8 cellular contexts compared by ENCODE assay signal in genomic region chr15:76932090-76932966, GRCh38. TPM values are rescaled to one million over a fixed set of nuclear protein-coding genes. Genes with fewer than 3 reads are reported as not detected.
DNase-seq lines count a peak whose midpoint lies in the region; ATAC-seq and TF ChIP-seq lines count a peak whose summit lies in the region.

No MANE protein-coding gene starts in this region.

- CTCF ChIA-PET in OCI-LY7 (lab: Charles Lee; ENCODE audit: unreplicated experiment): no interaction called here
- CTCF ChIA-PET in naive thymus-derived CD4-positive, alpha-beta T cell (lab: Charles Lee): interaction anchor here (1.2 kb wide), 1 partner anchor 63 kb away, joined by 3 read pairs; no protein-coding TSS in a partner anchor

- H3K4me3 ChIP-seq in OCI-LY7 (ENCODE audit: low read depth, low read length, poor library complexity, severe bottlenecking) (peak overlapping the region; percentile 90), coronary artery (peak overlapping the region; percentile 83)
- peak overlapping the region; percentile 70 for H3K4me3 ChIP-seq in naive thymus-derived CD4-positive, alpha-beta T cell (ENCODE audit: low read length)

- peaks cover 48% of the 10 kb centered on the region for H3K36me3 Mint-ChIP-seq in activated T-cell treated with anti-CD3 and anti-CD28 coated beads, Interleukin-2, amount 50 U/mL, for 24 hours (ENCODE audit: low read depth)
- peaks cover 9 to 22% (median 10%) of the 10 kb centered on the region in 5 donors for H3K36me3 Mint-ChIP-seq in naive thymus-derived CD4-positive, alpha-beta T cell

- H3K4me3 Mint-ChIP-seq in activated T-cell treated with anti-CD3 and anti-CD28 coated beads, Interleukin-2, amount 50 U/mL, for 24 hours: peak overlapping the region; percentile 85
- peak overlapping the region; percentile 82 to 95 (median 92) for H3K4me3 Mint-ChIP-seq in naive thymus-derived CD4-positive, alpha-beta T cell

- no peaks in the 10 kb centered on the region for H3K9me3 Mint-ChIP-seq in activated T-cell treated with anti-CD3 and anti-CD28 coated beads, Interleukin-2, amount 50 U/mL, for 24 hours
- H3K9me3 Mint-ChIP-seq in naive thymus-derived CD4-positive, alpha-beta T cell: no peaks in the 10 kb centered on the region

- H4K20me1 ChIP-seq in OCI-LY7 (ENCODE audit: insufficient read depth, low read length): 0 out of 2 replicates have a peak, but pooled peaks cover 12% of the 10 kb centered on the region

- no peak for DNase-seq in activated T-cell treated with anti-CD3 and anti-CD28 coated beads, Interleukin-2, amount 50 U/mL, for 24 hours
- DNase-seq in activated T-cell treated with anti-CD3 and anti-CD28 coated beads for 4 hours (no peak), OCI-LY7 (ENCODE audit: low spot score) (peak; percentile 30), coronary artery (ENCODE audit: low spot score) (no peak), SHP77 treated with DMSO at 0.1 percent for 48 hours (lab: John Stamatoyannopoulos, UW) (no peak)
- peak in 4 of 9 donors; percentile 5 to 14 (median 10) for DNase-seq in naive thymus-derived CD4-positive, alpha-beta T cell

- peak overlapping the region; percentile 20 for H3K27ac ChIP-seq in OCI-LY7 (ENCODE audit: low read depth, low read length, poor library complexity, severe bottlenecking)
- peak overlapping the region; percentile 77 to 83 for H3K27ac ChIP-seq in coronary artery
- H3K27ac ChIP-seq in naive thymus-derived CD4-positive, alpha-beta T cell (ENCODE audit: low read depth, low read length): peak overlapping the region; percentile 73

- peaks cover 44% of the 10 kb centered on the region for H3K4me1 Mint-ChIP-seq in activated T-cell treated with anti-CD3 and anti-CD28 coated beads, Interleukin-2, amount 50 U/mL, for 24 hours (ENCODE audit: low read depth)
- peaks cover 19 to 44% (median 33%) of the 10 kb centered on the region in 7 donors for H3K4me1 Mint-ChIP-seq in naive thymus-derived CD4-positive, alpha-beta T cell

- peaks cover 34% of the 10 kb centered on the region for H3K36me3 ChIP-seq in OCI-LY7 (ENCODE audit: insufficient read depth, low read length)
- peaks cover 4 to 25% (median 7%) of the 10 kb centered on the region in 3 experiments for H3K36me3 ChIP-seq in naive thymus-derived CD4-positive, alpha-beta T cell (ENCODE audit: control insufficient read depth in 2 of 3, insufficient read depth in 3 of 3, low read length in 3 of 3)

- H3K9me2 ChIP-seq in OCI-LY7 (ENCODE audit: insufficient read depth, low read length): no peaks in the 10 kb centered on the region

- H3K4me1 ChIP-seq in OCI-LY7 (ENCODE audit: insufficient read depth, low read length, poor library complexity, severe bottlenecking): peaks cover 39% of the 10 kb centered on the region
- H3K4me1 ChIP-seq in naive thymus-derived CD4-positive, alpha-beta T cell (ENCODE audit: control insufficient read depth in 2 of 2, insufficient read depth in 2 of 2, low read length in 2 of 2): peaks cover 4 to 14% of the 10 kb centered on the region in 2 donors

- peaks cover 3% of the 10 kb centered on the region; the same call in 1 of the 2 replicates for H3K79me2 ChIP-seq in OCI-LY7 (ENCODE audit: insufficient read depth, low read depth, low read length)

- H3K27me3 Mint-ChIP-seq in activated T-cell treated with anti-CD3 and anti-CD28 coated beads, Interleukin-2, amount 50 U/mL, for 24 hours: no peaks in the 10 kb centered on the region
- H3K27me3 Mint-ChIP-seq in naive thymus-derived CD4-positive, alpha-beta T cell: peaks cover 0 to 16% (median 0%) of the 10 kb centered on the region in 5 donors

- TF ChIP-seq CTCF in OCI-LY7 (conservative IDR thresholded peaks at IDR 0.05; ENCODE audit: low read length): no peak
- no peak for TF ChIP-seq CTCF in coronary artery (IDR thresholded peaks at IDR 0.05)

- H3K4me2 ChIP-seq in OCI-LY7 (ENCODE audit: low read length): peak overlapping the region; percentile 89

- intact Hi-C loops in OCI-LY7 (cut with micrococcal nuclease; ENCODE audit: unreplicated experiment): no loop called here
- intact Hi-C loops in naive thymus-derived CD4-positive, alpha-beta T cell (cut with micrococcal nuclease): loop anchor here (5.0 to 10.0 kb wide), 3 partner anchors 90 to 1028 kb away; partner anchors contain the start of gene FBXO22 (in 1 of the 2)

- peak overlapping the region; percentile 76 for H3K27ac Mint-ChIP-seq in activated T-cell treated with anti-CD3 and anti-CD28 coated beads, Interleukin-2, amount 50 U/mL, for 24 hours
- H3K27ac Mint-ChIP-seq in naive thymus-derived CD4-positive, alpha-beta T cell: peak overlapping the region; percentile 72 to 94 (median 87)

- no peak for ATAC-seq in naive thymus-derived CD4-positive, alpha-beta T cell
- ATAC-seq in GM19324 (IDR thresholded peaks at IDR 0.05; ENCODE audit: low FRiP score, unreplicated experiment): no peak
- ATAC-seq in GM21529 (IDR thresholded peaks at IDR 0.05; ENCODE audit: unreplicated experiment): no peak

- POLR2A ChIA-PET in OCI-LY7 (lab: Charles Lee): interaction anchor here (0.9 to 1.2 kb wide), 3 partner anchors 27 to 66 kb away, joined by 3 read pairs; partner anchors contain the start of gene SCAPER
- POLR2A ChIA-PET in naive thymus-derived CD4-positive, alpha-beta T cell (lab: Charles Lee): interaction anchor here (0.7 to 3.4 kb wide), 4 partner anchors 27 to 64 kb away, joined by 3 to 34 read pairs (median 16); partner anchors contain the start of genes PSTPIP1 and SCAPER

- no peaks in the 10 kb centered on the region for H3K27me3 ChIP-seq in naive thymus-derived CD4-positive, alpha-beta T cell (ENCODE audit: control insufficient read depth in 2 of 2, insufficient read depth in 2 of 2, low read length in 2 of 2)

- BruUV-seq in OCI-LY7 (replicated peaks; lab: Mats Ljungman, UMichigan): TSS peak; percentile 58

- peak overlapping the region; percentile 100; the same call in 1 of the 2 replicates for H2AFZ ChIP-seq in OCI-LY7 (ENCODE audit: low read length)

- H3K9me3 ChIP-seq in OCI-LY7 (ENCODE audit: low read length): no peaks in the 10 kb centered on the region
- H3K9me3 ChIP-seq in naive thymus-derived CD4-positive, alpha-beta T cell (ENCODE audit: control insufficient read depth in 2 of 3, low read length in 3 of 3): no peaks in the 10 kb centered on the region

RNA-seq across cellular contexts. Expression of gene RCN2, which starts 0.8 kb away (rescaled TPM):
- total RNA-seq in OCI-LY7 (2014; rRNA removed; shearing (Covaris generic)): 32.8 and 33.4 TPM in 2 replicates
- 39.1 and 45.9 TPM in 2 replicates for total RNA-seq in OCI-LY7 (2022)
- total RNA-seq in naive thymus-derived CD4-positive, alpha-beta T cell: 10 to 100 TPM; 16.7 to 30.5 (median 28.1) TPM
- 10 to 100 TPM; 40.2 to 45.7 TPM for polyA plus RNA-seq in naive thymus-derived CD4-positive, alpha-beta T cell

RNA-seq across cellular contexts. Expression of gene SCAPER, which starts 27.2 kb away (rescaled TPM):
- 10.4 and 11.8 TPM in 2 replicates for total RNA-seq in OCI-LY7 (2014; rRNA removed; shearing (Covaris generic))
- total RNA-seq in OCI-LY7 (2022): 22.3 and 23.5 TPM in 2 replicates
- total RNA-seq in naive thymus-derived CD4-positive, alpha-beta T cell: 10 to 100 TPM; 25.1 to 56.9 (median 54.7) TPM
- polyA plus RNA-seq in naive thymus-derived CD4-positive, alpha-beta T cell: 10 to 100 TPM; 22.6 to 31.1 TPM

Comparison
In these comparisons a context has a peak if more than half of its experiments do, and no peak if none do; other contexts are left out.
1. H3K27ac ChIP-seq: peak in every context shown above with its lines; median percentile 80 in coronary artery; 73 in naive thymus-derived CD4-positive, alpha-beta T cell; 20 in OCI-LY7.